8 cellular contexts compared by ENCODE assay signal in the genomic region with DNA sequence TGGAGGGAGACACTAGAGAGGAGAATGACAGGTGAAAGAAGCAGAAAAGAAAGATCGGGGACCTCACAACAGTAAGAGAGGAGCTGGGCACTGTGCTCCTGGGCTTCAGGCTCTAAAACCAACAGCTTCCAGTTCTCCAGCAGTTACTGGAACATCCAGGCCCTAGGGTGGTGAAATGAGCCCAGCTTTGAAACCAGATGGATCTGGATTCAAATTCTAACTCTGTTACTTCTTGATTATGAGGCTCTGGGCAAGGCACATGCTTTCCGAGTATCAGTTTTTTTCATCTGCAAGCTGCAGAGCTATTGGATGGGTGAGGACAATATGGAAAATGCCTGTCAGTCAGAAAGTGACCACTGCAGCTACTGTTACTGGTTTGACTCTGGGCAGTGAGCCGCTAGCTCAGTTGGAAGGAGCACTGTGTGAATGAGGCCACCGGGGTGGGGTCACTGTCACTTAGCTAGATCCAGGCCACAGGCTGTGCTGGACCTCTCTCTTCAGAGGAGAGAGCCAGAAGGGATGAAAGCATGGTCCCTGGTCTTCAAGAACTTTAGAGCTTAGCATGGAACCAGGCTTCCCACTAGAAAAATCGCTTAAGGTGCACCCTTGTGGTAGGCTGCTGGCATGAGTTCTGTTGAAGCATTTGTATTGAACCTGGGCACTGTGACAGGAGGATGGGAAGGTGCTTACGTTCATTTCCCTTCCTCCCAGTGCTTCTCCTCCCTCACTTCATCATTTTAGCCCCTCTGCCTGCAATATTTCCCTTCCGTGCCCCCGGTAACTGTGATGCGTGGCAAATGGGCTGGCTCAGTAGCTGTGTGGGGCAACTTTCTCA. TPM values are rescaled to one million over a fixed set of nuclear protein-coding genes. Genes with fewer than 3 reads are reported as not detected.
DNase-seq lines count a peak whose midpoint lies in the region; ATAC-seq, FAIRE-seq and TF ChIP-seq lines count a peak whose summit lies in the region.

No MANE protein-coding gene starts in this region.

- H3K27ac ChIP-seq in HUES48 (ENCODE audit: low read depth, low read length) = peak overlapping the region; percentile 99
- peak overlapping the region; percentile 95 for H3K27ac ChIP-seq in K562 (ENCODE audit: extremely low read depth, low read depth, low read length)

- TF ChIP-seq EP300 in K562 (IDR thresholded peaks at IDR 0.05; ENCODE audit: low read length) = no peak

- 51% methylated on average over 9 of the region's 9 CpGs for WGBS in K562 (ENCODE audit: insufficient coverage, low coverage, missing lambda C conversion rate)

- H3K27me3 Mint-ChIP-seq in Caco-2 (ENCODE audit: insufficient read depth, unreplicated experiment) (no peaks in the 10 kb centered on the region), mesothelial cell of epicardium (ENCODE audit: low read depth) (no peaks in the 10 kb centered on the region)

- H3K4me1 Mint-ChIP-seq in Caco-2 (ENCODE audit: low read depth, unreplicated experiment) (peaks cover 27% of the 10 kb centered on the region), mesothelial cell of epicardium (peaks cover 43% of the 10 kb centered on the region)

- POLR2A ChIA-PET in Caco-2 (lab: Charles Lee) (interaction anchor here (0.6 to 1.0 kb wide), 2 partner anchors 95 to 371 kb away, joined by 3 to 4 read pairs; no protein-coding TSS in a partner anchor), K562 (lab: Yijun Ruan, JAX) (interaction anchor here (0.6 to 6.1 kb wide), 13 partner anchors 10 to 275 kb away, joined by 3 to 57 read pairs (median 4); a partner anchor contains a TSS)

- no peaks in the 10 kb centered on the region for H3K9me3 Mint-ChIP-seq in Caco-2 (ENCODE audit: unreplicated experiment)
- H3K9me3 Mint-ChIP-seq in mesothelial cell of epicardium = no peaks in the 10 kb centered on the region

- H3K9ac ChIP-seq in HUES48 (ENCODE audit: low read depth, low read length) = peak overlapping the region; percentile 80
- H3K9ac ChIP-seq in K562 (ENCODE audit: insufficient read depth in 1 of 2, low read depth in 2 of 2, low read length in 2 of 2) = peak overlapping the region; percentile 51 to 82; a peak in 3 of 4 replicates

- ATAC-seq in K562 = peak; percentile 4
- ATAC-seq in HG02885 (IDR thresholded peaks at IDR 0.05; ENCODE audit: poor library complexity, unreplicated experiment) = no peak
- no peak for ATAC-seq in mucosa of descending colon
- no peak for ATAC-seq in GM21786 (IDR thresholded peaks at IDR 0.05; ENCODE audit: unreplicated experiment)
- no peak for ATAC-seq in HG03354 (IDR thresholded peaks at IDR 0.05; ENCODE audit: poor library complexity, severe bottlenecking, unreplicated experiment)

- H3K36me3 ChIP-seq in Caco-2 (ENCODE audit: control insufficient read depth, insufficient read depth, low read length) = no peaks in the 10 kb centered on the region
- peaks cover 31% of the 10 kb centered on the region for H3K36me3 ChIP-seq in HUES48 (ENCODE audit: control insufficient read depth, insufficient read depth, low read length)
- H3K36me3 ChIP-seq in K562 (ENCODE audit: control insufficient read depth, insufficient read depth, low read length) = peaks cover 6% of the 10 kb centered on the region; the same call in 2 of the 3 replicates
- H3K36me3 ChIP-seq in mucosa of descending colon (ENCODE audit: low read depth) = no peaks in the 10 kb centered on the region

- H3K9me3 ChIP-seq in Caco-2 (no peaks in the 10 kb centered on the region), HUES48 (ENCODE audit: control insufficient read depth, insufficient read depth, low read length) (no peaks in the 10 kb centered on the region), K562 (replicated peaks; ENCODE audit: control insufficient read depth, insufficient read depth, low read depth, low read length) (no peaks in the 10 kb centered on the region), mucosa of descending colon (no peaks in the 10 kb centered on the region)

- no peaks in the 10 kb centered on the region for H4K20me1 ChIP-seq in K562 (replicated peaks; ENCODE audit: control insufficient read depth, insufficient read depth, low read length)

- H3K4me3 Mint-ChIP-seq in Caco-2 (ENCODE audit: unreplicated experiment) (no peak overlapping the region), mesothelial cell of epicardium (peak overlapping the region; percentile 60)

- H3K4me3 ChIP-seq in Caco-2 (ENCODE audit: low read depth, low read length) (no peak overlapping the region), HUES48 (ENCODE audit: low read depth, low read length) (peak overlapping the region; percentile 51), K562 (peak overlapping the region; percentile 7; the same call in 1 of the 2 replicates), mucosa of descending colon (no peak overlapping the region)

- in situ Hi-C loops in K562 (cut with MboI) = no loop called here

- intact Hi-C loops in Caco-2 (cut with micrococcal nuclease; ENCODE audit: unreplicated experiment) = loop anchor here (2.0 kb wide), 2 partner anchors 25 to 95 kb away; a partner anchor contains a TSS
- intact Hi-C loops in K562 (cut with micrococcal nuclease) = loop anchor here (10.0 kb wide), 1 partner anchor 267 kb away; a partner anchor contains a TSS
- intact Hi-C loops in mucosa of descending colon (cut with DNase I, micrococcal nuclease) = loop anchor here (10.0 kb wide), 2 partner anchors 87 to 197 kb away; no protein-coding TSS in a partner anchor

- H3K9me1 ChIP-seq in K562 (ENCODE audit: control insufficient read depth, insufficient read depth, low read length) = peaks cover 3% of the 10 kb centered on the region

- DNase-seq in Caco-2 = no peak
- peak in 1 of 4 experiments; percentile 50 for DNase-seq in K562 (ENCODE audit: extremely low read depth in 1 of 4, low spot score in 3 of 4)
- DNase-seq in mesothelial cell of epicardium (ENCODE audit: low spot score in 2 of 2, unreplicated experiment in 2 of 2) = no peak
- DNase-seq in mucosa of descending colon = no peak

- TF ChIP-seq CTCF in Caco-2 (IDR thresholded peaks at IDR 0.05; ENCODE audit: insufficient read depth in 1 of 2, low read depth in 1 of 2, low read length in 1 of 2, severe bottlenecking in 1 of 2, unreplicated experiment in 1 of 2) (no peak), K562 (IDR thresholded peaks at IDR 0.05 in 2 of 3, conservative IDR thresholded peaks at IDR 0.05 in 1 of 3; ENCODE audit: insufficient read depth in 2 of 3, low read depth in 1 of 3, low read length in 3 of 3) (0 out of 6 replicates have a peak, but pooled peaks of 2 of the 3 experiments have one; percentile 4 to 11), mesothelial cell of epicardium (IDR thresholded peaks at IDR 0.05; ENCODE audit: unreplicated experiment) (no peak), mucosa of descending colon (IDR thresholded peaks at IDR 0.05) (no peak)

- H3K4me2 ChIP-seq in K562 (ENCODE audit: insufficient read depth, low read length) = peak overlapping the region; percentile 86

- peak; percentile 71 for FAIRE-seq in K562 (lab: Jason Lieb, UNC)

- H3K4me1 ChIP-seq in Caco-2 (peaks cover 29% of the 10 kb centered on the region), HUES48 (ENCODE audit: control insufficient read depth, insufficient read depth, low read length) (peaks cover 38% of the 10 kb centered on the region), K562 (replicated peaks in 1 of 2; ENCODE audit: control insufficient read depth in 2 of 2, insufficient read depth in 2 of 2, low read length in 2 of 2) (peaks cover 27 to 53% of the 10 kb centered on the region in 2 experiments), mucosa of descending colon (ENCODE audit: low read depth) (no peaks in the 10 kb centered on the region)

- H3K79me2 ChIP-seq in K562 (ENCODE audit: control insufficient read depth, insufficient read depth, low read length) = no peaks in the 10 kb centered on the region

- no peak for TF ChIP-seq POLR2A in K562 (conservative IDR thresholded peaks at IDR 0.05)

- TF ChIP-seq RAD21 in K562 (CRISPR knock-in tag; conservative IDR thresholded peaks at IDR 0.05 in 1 of 2, IDR thresholded peaks at IDR 0.05 in 1 of 2) = no peak

- CTCF ChIA-PET in Caco-2 (lab: Charles Lee) = interaction anchor here (0.9 to 1.3 kb wide), 3 partner anchors 9 to 25 kb away, joined by 3 to 4 read pairs (median 3); no protein-coding TSS in a partner anchor
- CTCF ChIA-PET in K562 (lab: Yijun Ruan, JAX; ENCODE audit: low intra/inter-chr PET ratio) = no interaction called here

- BruUV-seq in Caco-2 (replicated peaks; lab: Mats Ljungman, UMichigan) (no TSS peak), K562 (replicated peaks; lab: Mats Ljungman, UMichigan) (no TSS peak)

- peak overlapping the region; percentile 87 for H3K27ac Mint-ChIP-seq in Caco-2 (ENCODE audit: unreplicated experiment)
- peak overlapping the region; percentile 99 for H3K27ac Mint-ChIP-seq in mesothelial cell of epicardium

- H3K27me3 ChIP-seq in Caco-2 (replicated peaks; ENCODE audit: control insufficient read depth, insufficient read depth, low read length) (no peaks in the 10 kb centered on the region), HUES48 (ENCODE audit: control insufficient read depth, insufficient read depth, low read length) (no peaks in the 10 kb centered on the region), K562 (ENCODE audit: control insufficient read depth in 2 of 2, insufficient read depth in 2 of 2, low read length in 2 of 2) (no peaks in the 10 kb centered on the region)

- H2AFZ ChIP-seq in K562 (ENCODE audit: low read depth, low read length) = peak overlapping the region; percentile 91

- no peaks in the 10 kb centered on the region for H3K36me3 Mint-ChIP-seq in Caco-2 (ENCODE audit: insufficient read depth, unreplicated experiment)
- H3K36me3 Mint-ChIP-seq in mesothelial cell of epicardium = peaks cover 22% of the 10 kb centered on the region

RNA-seq across cellular contexts. Expression of a gene that starts 12.2 kb away (rescaled TPM):
- total RNA-seq in Caco-2 (2022) = 2.1 and 3.6 TPM in 2 replicates
- 15.4 and 19.3 TPM in 2 replicates for total RNA-seq in K562 (2011; cell fraction: chromatin; rRNA removed; ENCODE audit: low replicate concordance)
- 8.4 and 10.0 TPM in 2 replicates for total RNA-seq in K562 (2011; cell fraction: nucleolus; rRNA removed)
- 12.5 and 15.6 TPM in 2 replicates for total RNA-seq in K562 (2011; cell fraction: nucleoplasm; rRNA removed)
- total RNA-seq in K562 (2014; rRNA removed) = 13.3 and 16.2 TPM in 2 replicates
- total RNA-seq in K562 (2014; rRNA removed; fragmentation: Illumina TruSeq; extraction: Trizol) = 6.8 and 6.9 TPM in 2 replicates
- 8.5 and 8.6 TPM in 2 replicates for total RNA-seq in K562 (2015; rRNA removed; fragmentation: Illumina TruSeq; extraction: Trizol)
- total RNA-seq in K562 (2021) = 9.7 and 11.1 TPM in 2 replicates
- 9.6 and 11.7 TPM in 2 replicates for polyA plus RNA-seq in K562 (2011; rRNA removed)
- polyA plus RNA-seq in K562 (2011; cell fraction: cytosol; rRNA removed) = 9.5 and 10.1 TPM in 2 replicates
- polyA plus RNA-seq in K562 (2011; cell fraction: nucleus; rRNA removed) = 15.3 and 20.6 TPM in 2 replicates
- 6.1 and 10.3 TPM in 2 replicates for polyA plus RNA-seq in K562 (2012)
- polyA plus RNA-seq in K562 (2014; fragmentation: Illumina TruSeq; extraction: Trizol) = 9.9 and 10.3 TPM in 2 replicates
- polyA plus RNA-seq in K562 (2014; fragmentation: Nextera tagmentation; extraction: Ambion mirVana) = under 1 TPM; 0.39 to 0.52 TPM
- polyA plus RNA-seq in K562 (2014; rRNA removed) = 10.2 and 13.3 TPM in 2 replicates
- 5.1 and 8.4 TPM in 2 replicates for polyA minus RNA-seq in K562 (2011; rRNA and poly(A)+ RNA removed)
- 5.7 and 8.6 TPM in 2 replicates for polyA minus RNA-seq in K562 (2011; cell fraction: cytosol; rRNA and poly(A)+ RNA removed)
- 3.0 and 5.4 TPM in 2 replicates for polyA minus RNA-seq in K562 (2011; cell fraction: nucleus; rRNA and poly(A)+ RNA removed)
- total RNA-seq in mesothelial cell of epicardium = 80.1 to 84.5 TPM (median 81.8 TPM) in 3 replicates
- 100 to 1,000 TPM in 1 of 3 donors, 10 to 100 TPM in 2; 10.0 to 228 (median 21.9) TPM for total RNA-seq in mucosa of descending colon

Comparison
In these comparisons a context has a peak if more than half of its experiments do, and no peak if none do; other contexts are left out.
1. H3K4me3 ChIP-seq: peak in HUES48 (single experiment) and K562 (single experiment); none in Caco-2 (single experiment) and mucosa of descending colon (single experiment).
2. CTCF ChIP-seq: peak in K562 (2 of 3); none in Caco-2 (0 of 2), mesothelial cell of epicardium (single experiment) and mucosa of descending colon (single experiment).